Comparison of ENCODE assay signal across 11 cellular contexts in genomic region chr5:127833999-127834953, GRCh38.
DNase-seq lines count a peak whose midpoint lies in the region; ATAC-seq and TF ChIP-seq lines count a peak whose summit lies in the region.
"Had no signal": no experiment of that assay in that cellular context is flagged by ENCODE, and none has a peak within 500 bp of the region (broad histone marks: within the 10 kb centered on the region; RNA-seq: fewer than 3 reads in every experiment).

No MANE protein-coding gene starts in this region.

- POLR2A ChIA-PET in PC-3 (lab: Charles Lee; ENCODE audit: unreplicated experiment), result interaction anchor here (0.6 to 1.0 kb wide), 2 partner anchors 13 to 244 kb away, joined by 3 to 6 read pairs; no protein-coding TSS in a partner anchor

- no peaks in the 10 kb centered on the region for H3K9me2 ChIP-seq in PC-3 (replicated peaks; ENCODE audit: low read length)

- H3K27ac Mint-ChIP-seq in neural crest cell (ENCODE audit: unreplicated experiment), result peak overlapping the region; percentile 19
- H3K27ac Mint-ChIP-seq: stimulated activated naive CD8-positive, alpha-beta T cell treated with anti-CD3 and anti-CD28 coated beads, Interleukin-15, Interleukin-2, amounts not matched to agents 100 ng/mL and 50 ng/mL, for 24 hours had no signal

- DNase-seq in NCI-H1417 (lab: John Stamatoyannopoulos, UW) (peak in 2 of 3 experiments; percentile 1 to 34), NCI-H1417 treated with DMSO at 0.1 percent for 48 hours (lab: John Stamatoyannopoulos, UW) (no peak), PC-3 (peak; percentile 68), neural crest cell (ENCODE audit: low read depth, low spot score) (no peak), 8988T (no peak), middle frontal gyrus (ENCODE audit: extremely low spot score, low spot score) (no peak), lower lobe of right lung (no peak)
- DNase-seq: ACHN, NCI-H1105 treated with DMSO at 0.1 percent for 48 hours had no signal

- TF ChIP-seq CTCF in PC-3 (conservative IDR thresholded peaks at IDR 0.05; ENCODE audit: low read depth, low read length) (no peak; the same call in 1 of the 2 replicates), neural crest cell (conservative IDR thresholded peaks at IDR 0.05) (no peak), lower lobe of right lung (IDR thresholded peaks at IDR 0.05) (no peak)

- H2AFZ ChIP-seq in PC-3 (ENCODE audit: low read length), result no peak overlapping the region

- H3K9me3 Mint-ChIP-seq in neural crest cell, result peaks cover 7% of the 10 kb centered on the region
- H3K9me3 Mint-ChIP-seq: stimulated activated naive CD8-positive, alpha-beta T cell treated with anti-CD3 and anti-CD28 coated beads, Interleukin-15, Interleukin-2, amounts not matched to agents 100 ng/mL and 50 ng/mL, for 24 hours had no signal

- H3K27me3 ChIP-seq in PC-3 (ENCODE audit: low read length), result no peaks in the 10 kb centered on the region
- H3K27me3 ChIP-seq in lower lobe of right lung (ENCODE audit: low read depth), result no peaks in the 10 kb centered on the region

- no peaks in the 10 kb centered on the region for H3K36me3 ChIP-seq in PC-3 (ENCODE audit: low read depth, low read length)
- no peaks in the 10 kb centered on the region for H3K36me3 ChIP-seq in lower lobe of right lung

- peaks cover 29% of the 10 kb centered on the region for H3K4me1 Mint-ChIP-seq in neural crest cell

- peaks cover 11% of the 10 kb centered on the region for H3K36me3 Mint-ChIP-seq in neural crest cell (ENCODE audit: low read depth)

- ATAC-seq in HG02938 (IDR thresholded peaks at IDR 0.05; ENCODE audit: unreplicated experiment) (peak; percentile 48), PC-3 (peak; percentile 93), lower lobe of right lung (no peak)

- H3K4me3 Mint-ChIP-seq in neural crest cell, result peak overlapping the region; percentile 5
- H3K4me3 Mint-ChIP-seq: stimulated activated naive CD8-positive, alpha-beta T cell treated with anti-CD3 and anti-CD28 coated beads, Interleukin-15, Interleukin-2, amounts not matched to agents 100 ng/mL and 50 ng/mL, for 24 hours had no signal

- H3K9me3 ChIP-seq in PC-3 (ENCODE audit: low read length), result no peaks in the 10 kb centered on the region
- H3K9me3 ChIP-seq in lower lobe of right lung, result no peaks in the 10 kb centered on the region

- 0 out of 2 replicates have a peak overlapping the region, but pooled peaks have one; percentile 19 for H3K9ac ChIP-seq in PC-3 (ENCODE audit: low read length)

- H3K27ac ChIP-seq in PC-3 (ENCODE audit: low read length) (peak overlapping the region; percentile 32), lower lobe of right lung (no peak overlapping the region)

- H3K79me2 ChIP-seq in PC-3 (ENCODE audit: low read length), result no peaks in the 10 kb centered on the region

- H3K4me1 ChIP-seq in PC-3 (ENCODE audit: insufficient read depth, low read length) (peaks cover 25% of the 10 kb centered on the region), lower lobe of right lung (peaks cover 5% of the 10 kb centered on the region)

- no peaks in the 10 kb centered on the region for H3K27me3 Mint-ChIP-seq in neural crest cell (ENCODE audit: low read depth)

- no peak overlapping the region for H3K4me3 ChIP-seq in PC-3 (ENCODE audit: low read length)
- H3K4me3 ChIP-seq in lower lobe of right lung, result no peak overlapping the region

- intact Hi-C loops in PC-3 (cut with micrococcal nuclease), result loop anchor here (1.0 to 2.0 kb wide), 7 partner anchors 13 to 124 kb away; no protein-coding TSS in a partner anchor
- intact Hi-C loops in lower lobe of right lung (cut with DNase I), result no loop called here

- BruUV-seq in PC-3 (replicated peaks; lab: Mats Ljungman, UMichigan), result no TSS peak

- CTCF ChIA-PET in PC-3 (lab: Charles Lee), result interaction anchor here (0.6 to 0.9 kb wide), 3 partner anchors 13 to 43 kb away, joined by 3 to 6 read pairs (median 4); no protein-coding TSS in a partner anchor

- H4K20me1 ChIP-seq in PC-3 (ENCODE audit: low read length), result no peaks in the 10 kb centered on the region

- H3F3A ChIP-seq in PC-3 (ENCODE audit: low read length, unreplicated experiment), result no peaks in the 10 kb centered on the region

- peak overlapping the region; percentile 32 for H3K4me2 ChIP-seq in PC-3 (ENCODE audit: low read length)

Comparison
In these comparisons a context has a peak if more than half of its experiments do, and no peak if none do; other contexts are left out.
1. DNase-seq: peak in NCI-H1417 (2 of 3) and PC-3 (single experiment); none in NCI-H1417 treated with DMSO at 0.1 percent for 48 hours (single experiment), neural crest cell (single experiment), 8988T (single experiment), middle frontal gyrus (single experiment) and lower lobe of right lung (single experiment).
2. ATAC-seq: peak in HG02938 (single experiment) and PC-3 (single experiment); none in lower lobe of right lung (0 of 2).